Comparison of ENCODE assay signal across 8 cellular contexts in genomic region chr22:44701824-44702478, GRCh38. TPM values are rescaled to one million over a fixed set of nuclear protein-coding genes. Genes with fewer than 3 reads are reported as not detected.
DNase-seq lines count a peak whose midpoint lies in the region; ATAC-seq and TF ChIP-seq lines count a peak whose summit lies in the region.

A gene with protein sequence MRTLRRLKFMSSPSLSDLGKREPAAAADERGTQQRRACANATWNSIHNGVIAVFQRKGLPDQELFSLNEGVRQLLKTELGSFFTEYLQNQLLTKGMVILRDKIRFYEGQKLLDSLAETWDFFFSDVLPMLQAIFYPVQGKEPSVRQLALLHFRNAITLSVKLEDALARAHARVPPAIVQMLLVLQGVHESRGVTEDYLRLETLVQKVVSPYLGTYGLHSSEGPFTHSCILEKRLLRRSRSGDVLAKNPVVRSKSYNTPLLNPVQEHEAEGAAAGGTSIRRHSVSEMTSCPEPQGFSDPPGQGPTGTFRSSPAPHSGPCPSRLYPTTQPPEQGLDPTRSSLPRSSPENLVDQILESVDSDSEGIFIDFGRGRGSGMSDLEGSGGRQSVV (plus strand): TSS chr22:44702204. CDS start chr22:44702475, 271 bp downstream.

- peak; percentile 59 for ATAC-seq in HG02623 (IDR thresholded peaks at IDR 0.05; ENCODE audit: unreplicated experiment)

- peak within 1 kb of the TSS; percentile 45 to 77 for H3K27ac ChIP-seq in liver (ENCODE audit: low read depth in 1 of 2, low read length in 2 of 2)

- peaks cover 0 to 23% (median 10%) of the 10 kb centered on the region in 4 donors for H3K4me1 ChIP-seq in liver (ENCODE audit: control insufficient read depth in 4 of 4, insufficient read depth in 4 of 4, low read length in 3 of 4)

- H3K9me3 Mint-ChIP-seq in activated CD4-positive, alpha-beta T cell treated with anti-CD3 and anti-CD28 coated beads, Interleukin-2, amount 10 ng/mL, durations not matched to agents 24 days and 14 days, result no peaks in the 10 kb centered on the region

- intact Hi-C loops in activated CD4-positive, alpha-beta T cell treated with anti-CD3 and anti-CD28 coated beads, Interleukin-2, amount 10 ng/mL, durations not matched to agents 24 days and 14 days (cut with micrococcal nuclease), result loop anchor here (1.0 kb wide), 1 partner anchor 17 kb away; no protein-coding TSS in a partner anchor

- H3K4me3 Mint-ChIP-seq in activated CD4-positive, alpha-beta T cell treated with anti-CD3 and anti-CD28 coated beads, Interleukin-2, amount 10 ng/mL, durations not matched to agents 24 days and 14 days, result peak within 1 kb of the TSS; percentile 75

- no peaks in the 10 kb centered on the region for H3K36me3 Mint-ChIP-seq in activated CD4-positive, alpha-beta T cell treated with anti-CD3 and anti-CD28 coated beads, Interleukin-2, amount 10 ng/mL, durations not matched to agents 24 days and 14 days (ENCODE audit: low read depth)

- no peaks in the 10 kb centered on the region for H3K9me3 ChIP-seq in liver (ENCODE audit: control insufficient read depth in 4 of 4, low read length in 3 of 4)

- H3K4me3 ChIP-seq in GM12865 (ENCODE audit: low read depth, low read length) (peak within 1 kb of the TSS; percentile 26; the same call in 1 of the 2 replicates), liver (ENCODE audit: low read depth in 1 of 3, low read length in 3 of 3) (peak within 1 kb of the TSS; percentile 63 to 79 (median 70))

- peak within 1 kb of the TSS; percentile 68 for H3K27ac Mint-ChIP-seq in activated CD4-positive, alpha-beta T cell treated with anti-CD3 and anti-CD28 coated beads, Interleukin-2, amount 10 ng/mL, durations not matched to agents 24 days and 14 days

- TF ChIP-seq RAD21 in liver (IDR thresholded peaks at IDR 0.05), result no peak

- H3K4me1 Mint-ChIP-seq in activated CD4-positive, alpha-beta T cell treated with anti-CD3 and anti-CD28 coated beads, Interleukin-2, amount 10 ng/mL, durations not matched to agents 24 days and 14 days, result peaks cover 4% of the 10 kb centered on the region

- peaks cover 3% of the 10 kb centered on the region for H3K27me3 Mint-ChIP-seq in activated CD4-positive, alpha-beta T cell treated with anti-CD3 and anti-CD28 coated beads, Interleukin-2, amount 10 ng/mL, durations not matched to agents 24 days and 14 days

- DNase-seq in GM12865 (ENCODE audit: low read depth) (peak; percentile 73), NCI-H2171 (lab: John Stamatoyannopoulos, UW) (peak; percentile 63), dedifferentiated amniotic fluid mesenchymal stem cell (ENCODE audit: extremely low spot score) (peak; percentile 71), DMS79 (lab: John Stamatoyannopoulos, UW) (no peak)
- peak; percentile 94 for DNase-seq in activated CD4-positive, alpha-beta T cell treated with anti-CD3 and anti-CD28 coated beads, Interleukin-2, amount 10 ng/mL, durations not matched to agents 24 days and 14 days
- DNase-seq in stimulated activated CD4-positive, alpha-beta T cell treated with anti-CD3 and anti-CD28 coated beads, Interleukin-4, amount 100 ng/mL, for 4 hours, result peak; percentile 76 to 82

- TF ChIP-seq CTCF in GM12865 (IDR thresholded peaks at IDR 0.05; ENCODE audit: insufficient read depth, low read depth, low read length, missing control alignments), result no peak
- no peak for TF ChIP-seq CTCF in liver (IDR thresholded peaks at IDR 0.05; ENCODE audit: low read depth, low read length, missing input control)

- WGBS in liver, result 2% methylated on average over 87 of the region's 88 CpGs

- peaks cover 0 to 2% (median 0%) of the 10 kb centered on the region in 4 donors for H3K36me3 ChIP-seq in liver (ENCODE audit: control insufficient read depth in 4 of 4, insufficient read depth in 3 of 4, low read depth in 1 of 4, low read length in 3 of 4)

- H3K9ac ChIP-seq in liver (ENCODE audit: low read depth in 1 of 2, low read length in 2 of 2), result peak within 1 kb of the TSS in 1 of 2 donors; percentile 76

- no peaks in the 10 kb centered on the region for H3K27me3 ChIP-seq in liver (ENCODE audit: control insufficient read depth in 4 of 4, insufficient read depth in 4 of 4, low read length in 3 of 4)

TF ChIP-seq in liver, 16 proteins besides CTCF, POLR2A, EP300 and RAD21:
- no peak for TF ChIP-seq RXRA (IDR thresholded peaks at IDR 0.05)
- TF ChIP-seq HNF4G (IDR thresholded peaks at IDR 0.05), result no peak
- no peak for TF ChIP-seq MAX (IDR thresholded peaks at IDR 0.05)
- TF ChIP-seq FOXA2 (IDR thresholded peaks at IDR 0.05), result no peak
- TF ChIP-seq, protein P1, sequence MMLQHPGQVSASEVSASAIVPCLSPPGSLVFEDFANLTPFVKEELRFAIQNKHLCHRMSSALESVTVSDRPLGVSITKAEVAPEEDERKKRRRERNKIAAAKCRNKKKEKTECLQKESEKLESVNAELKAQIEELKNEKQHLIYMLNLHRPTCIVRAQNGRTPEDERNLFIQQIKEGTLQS (IDR thresholded peaks at IDR 0.05), result no peak
- TF ChIP-seq NR2F2 (IDR thresholded peaks at IDR 0.05), result no peak
- no peak for TF ChIP-seq TAF1 (conservative IDR thresholded peaks at IDR 0.05)
- TF ChIP-seq, protein P2, sequence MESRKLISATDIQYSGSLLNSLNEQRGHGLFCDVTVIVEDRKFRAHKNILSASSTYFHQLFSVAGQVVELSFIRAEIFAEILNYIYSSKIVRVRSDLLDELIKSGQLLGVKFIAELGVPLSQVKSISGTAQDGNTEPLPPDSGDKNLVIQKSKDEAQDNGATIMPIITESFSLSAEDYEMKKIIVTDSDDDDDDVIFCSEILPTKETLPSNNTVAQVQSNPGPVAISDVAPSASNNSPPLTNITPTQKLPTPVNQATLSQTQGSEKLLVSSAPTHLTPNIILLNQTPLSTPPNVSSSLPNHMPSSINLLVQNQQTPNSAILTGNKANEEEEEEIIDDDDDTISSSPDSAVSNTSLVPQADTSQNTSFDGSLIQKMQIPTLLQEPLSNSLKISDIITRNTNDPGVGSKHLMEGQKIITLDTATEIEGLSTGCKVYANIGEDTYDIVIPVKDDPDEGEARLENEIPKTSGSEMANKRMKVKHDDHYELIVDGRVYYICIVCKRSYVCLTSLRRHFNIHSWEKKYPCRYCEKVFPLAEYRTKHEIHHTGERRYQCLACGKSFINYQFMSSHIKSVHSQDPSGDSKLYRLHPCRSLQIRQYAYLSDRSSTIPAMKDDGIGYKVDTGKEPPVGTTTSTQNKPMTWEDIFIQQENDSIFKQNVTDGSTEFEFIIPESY (IDR thresholded peaks at IDR 0.05), result no peak
- no peak for TF ChIP-seq YY1 (IDR thresholded peaks at IDR 0.05)
- no peak for TF ChIP-seq SP1 (IDR thresholded peaks at IDR 0.05)
- TF ChIP-seq EGR1 (IDR thresholded peaks at IDR 0.05; ENCODE audit: low read depth in 2 of 2), result no peak
- no peak for TF ChIP-seq GABPA (IDR thresholded peaks at IDR 0.05 in 1 of 2, conservative IDR thresholded peaks at IDR 0.05 in 1 of 2)
- TF ChIP-seq HNF4A (conservative IDR thresholded peaks at IDR 0.05), result no peak
- no peak for TF ChIP-seq JUND (IDR thresholded peaks at IDR 0.05)
- TF ChIP-seq, protein P3, sequence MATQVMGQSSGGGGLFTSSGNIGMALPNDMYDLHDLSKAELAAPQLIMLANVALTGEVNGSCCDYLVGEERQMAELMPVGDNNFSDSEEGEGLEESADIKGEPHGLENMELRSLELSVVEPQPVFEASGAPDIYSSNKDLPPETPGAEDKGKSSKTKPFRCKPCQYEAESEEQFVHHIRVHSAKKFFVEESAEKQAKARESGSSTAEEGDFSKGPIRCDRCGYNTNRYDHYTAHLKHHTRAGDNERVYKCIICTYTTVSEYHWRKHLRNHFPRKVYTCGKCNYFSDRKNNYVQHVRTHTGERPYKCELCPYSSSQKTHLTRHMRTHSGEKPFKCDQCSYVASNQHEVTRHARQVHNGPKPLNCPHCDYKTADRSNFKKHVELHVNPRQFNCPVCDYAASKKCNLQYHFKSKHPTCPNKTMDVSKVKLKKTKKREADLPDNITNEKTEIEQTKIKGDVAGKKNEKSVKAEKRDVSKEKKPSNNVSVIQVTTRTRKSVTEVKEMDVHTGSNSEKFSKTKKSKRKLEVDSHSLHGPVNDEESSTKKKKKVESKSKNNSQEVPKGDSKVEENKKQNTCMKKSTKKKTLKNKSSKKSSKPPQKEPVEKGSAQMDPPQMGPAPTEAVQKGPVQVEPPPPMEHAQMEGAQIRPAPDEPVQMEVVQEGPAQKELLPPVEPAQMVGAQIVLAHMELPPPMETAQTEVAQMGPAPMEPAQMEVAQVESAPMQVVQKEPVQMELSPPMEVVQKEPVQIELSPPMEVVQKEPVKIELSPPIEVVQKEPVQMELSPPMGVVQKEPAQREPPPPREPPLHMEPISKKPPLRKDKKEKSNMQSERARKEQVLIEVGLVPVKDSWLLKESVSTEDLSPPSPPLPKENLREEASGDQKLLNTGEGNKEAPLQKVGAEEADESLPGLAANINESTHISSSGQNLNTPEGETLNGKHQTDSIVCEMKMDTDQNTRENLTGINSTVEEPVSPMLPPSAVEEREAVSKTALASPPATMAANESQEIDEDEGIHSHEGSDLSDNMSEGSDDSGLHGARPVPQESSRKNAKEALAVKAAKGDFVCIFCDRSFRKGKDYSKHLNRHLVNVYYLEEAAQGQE (IDR thresholded peaks at IDR 0.05), result no peak
- no peak for TF ChIP-seq FOXA1 (IDR thresholded peaks at IDR 0.05)
TF ChIP-seq in liver: peak in this region for 0.

RNA-seq across cellular contexts. Expression of the gene that starts here (rescaled TPM):
- 22.7 and 23.6 TPM in 2 replicates for total RNA-seq in activated CD4-positive, alpha-beta T cell treated with anti-CD3 and anti-CD28 coated beads, Interleukin-2, amount 10 ng/mL, durations not matched to agents 24 days and 14 days
- 10 to 100 TPM; 20.5 to 49.1 TPM for total RNA-seq in liver
- polyA plus RNA-seq in liver, result 10 to 100 TPM; 11.5 to 18.1 TPM
